Comparison of ENCODE assay signal across 18 cellular contexts in genomic region chr17:51005768-51006167, GRCh38.
DNase-seq lines count a peak whose midpoint lies in the region; ATAC-seq and TF ChIP-seq lines count a peak whose summit lies in the region.
"Had no signal": no experiment of that assay in that cellular context is flagged by ENCODE, and none has a peak within 500 bp of the region (broad histone marks: within the 10 kb centered on the region; RNA-seq: fewer than 3 reads in every experiment).

No MANE protein-coding gene starts in this region.

- no peaks in the 10 kb centered on the region for H4K20me1 ChIP-seq in smooth muscle cell (ENCODE audit: low read depth)

- H3K27me3 Mint-ChIP-seq in CD4-positive, CD25-positive, alpha-beta regulatory T cell: no peaks in the 10 kb centered on the region
- no peaks in the 10 kb centered on the region for H3K27me3 Mint-ChIP-seq in T-helper 17 cell

- H3K36me3 Mint-ChIP-seq in CD4-positive, CD25-positive, alpha-beta regulatory T cell: peaks cover 24% of the 10 kb centered on the region
- H3K36me3 Mint-ChIP-seq in T-helper 17 cell (ENCODE audit: low read depth): peaks cover 8% of the 10 kb centered on the region

- H3K4me1 Mint-ChIP-seq in CD4-positive, CD25-positive, alpha-beta regulatory T cell: peaks cover 0 to 7% (median 6%) of the 10 kb centered on the region in 4 donors
- peaks cover 12% of the 10 kb centered on the region for H3K4me1 Mint-ChIP-seq in T-helper 17 cell
- H3K4me1 Mint-ChIP-seq: CD14-positive monocyte had no signal

- H3K9ac ChIP-seq in smooth muscle cell (ENCODE audit: low read depth): peak overlapping the region; percentile 15
- H3K9ac ChIP-seq: KMS-11 had no signal

- no peaks in the 10 kb centered on the region for H3K9me3 Mint-ChIP-seq in CD4-positive, CD25-positive, alpha-beta regulatory T cell
- H3K9me3 Mint-ChIP-seq: CD14-positive monocyte had no signal

- H3K4me3 ChIP-seq in CD4-positive, CD25-positive, alpha-beta regulatory T cell (ENCODE audit: low read depth, low read length): no peak overlapping the region
- no peak overlapping the region for H3K4me3 ChIP-seq in smooth muscle cell
- H3K4me3 ChIP-seq: GM12878, MG63 had no signal

- no peak overlapping the region for H2AFZ ChIP-seq in smooth muscle cell (ENCODE audit: low read depth)

- H3K36me3 ChIP-seq in CD4-positive, CD25-positive, alpha-beta regulatory T cell (ENCODE audit: control insufficient read depth, insufficient read depth, low read length): peaks cover 50% of the 10 kb centered on the region
- H3K36me3 ChIP-seq in smooth muscle cell (ENCODE audit: low read depth): no peaks in the 10 kb centered on the region

- 96% methylated on average over 2 of the region's 2 CpGs for WGBS in smooth muscle cell (ENCODE audit: low lambda C conversion rate)

- no peak for DNase-seq in CD4-positive, CD25-positive, alpha-beta regulatory T cell
- DNase-seq in T-helper 17 cell (no peak), left lobe of liver (ENCODE audit: low spot score) (no peak), smooth muscle cell (lab: John Stamatoyannopoulos, UW; ENCODE audit: unreplicated experiment) (no peak), NCI-H2227 (lab: John Stamatoyannopoulos, UW; ENCODE audit: unreplicated experiment) (no peak), SW 1271 (lab: John Stamatoyannopoulos, UW) (no peak)
- DNase-seq: DMS79, MG63, NCI-H1105, NCI-H187, NCI-H446 treated with DMSO at 0.1 percent for 48 hours, NCI-H748 treated with DMSO at 0.1 percent for 48 hours, PC-3 had no signal

- no peaks in the 10 kb centered on the region for H3K27me3 ChIP-seq in CD4-positive, CD25-positive, alpha-beta regulatory T cell (ENCODE audit: control insufficient read depth, insufficient read depth, low read length)
- H3K27me3 ChIP-seq in smooth muscle cell (ENCODE audit: low read depth): no peaks in the 10 kb centered on the region
- H3K27me3 ChIP-seq: MG63 had no signal

- no peak for TF ChIP-seq CTCF in smooth muscle cell (IDR thresholded peaks at IDR 0.05; ENCODE audit: borderline replicate concordance, insufficient read depth, poor library complexity, severe bottlenecking)

- peak overlapping the region; percentile 1 to 98 (median 68) for H3K27ac Mint-ChIP-seq in CD4-positive, CD25-positive, alpha-beta regulatory T cell
- peak overlapping the region; percentile 86 for H3K27ac Mint-ChIP-seq in T-helper 17 cell

- peaks cover 7% of the 10 kb centered on the region for H3F3A ChIP-seq in smooth muscle cell (ENCODE audit: low read depth)

- no peaks in the 10 kb centered on the region for H3K4me1 ChIP-seq in CD4-positive, CD25-positive, alpha-beta regulatory T cell (ENCODE audit: control insufficient read depth, insufficient read depth, low read length, poor library complexity, severe bottlenecking)
- peaks cover 13% of the 10 kb centered on the region for H3K4me1 ChIP-seq in smooth muscle cell (ENCODE audit: low read depth)

- no peaks in the 10 kb centered on the region for H3K79me2 ChIP-seq in smooth muscle cell (ENCODE audit: low read depth)

- no peak for ATAC-seq in CD4-positive, CD25-positive, alpha-beta regulatory T cell (ENCODE audit: low read depth in 2 of 2)
- ATAC-seq in T-helper 17 cell: no peak
- peak; percentile 32 for ATAC-seq in left lobe of liver
- ATAC-seq in GM21360 (IDR thresholded peaks at IDR 0.05; ENCODE audit: unreplicated experiment): no peak
- ATAC-seq in GM21447 (IDR thresholded peaks at IDR 0.05; ENCODE audit: unreplicated experiment): no peak
- ATAC-seq: GM12878, PC-3 had no signal

- H3K27ac ChIP-seq in CD4-positive, CD25-positive, alpha-beta regulatory T cell (ENCODE audit: insufficient read depth, low read length, poor library complexity, severe bottlenecking): no peak overlapping the region
- H3K27ac ChIP-seq in smooth muscle cell (ENCODE audit: low read depth): peak overlapping the region; percentile 86
- H3K27ac ChIP-seq: KMS-11 had no signal

- peak overlapping the region in 1 of 4 donors; percentile 17 for H3K4me3 Mint-ChIP-seq in CD4-positive, CD25-positive, alpha-beta regulatory T cell
- no peak overlapping the region for H3K4me3 Mint-ChIP-seq in T-helper 17 cell
- H3K4me3 Mint-ChIP-seq: CD14-positive monocyte had no signal

- H3K9me3 ChIP-seq in CD4-positive, CD25-positive, alpha-beta regulatory T cell (ENCODE audit: control insufficient read depth in 2 of 2, low read length in 2 of 2): no peaks in the 10 kb centered on the region
- H3K9me3 ChIP-seq in T-helper 17 cell (ENCODE audit: control insufficient read depth, low read length, poor library complexity, severe bottlenecking) (no peaks in the 10 kb centered on the region), smooth muscle cell (replicated peaks; ENCODE audit: low read depth) (no peaks in the 10 kb centered on the region)
- H3K9me3 ChIP-seq: MG63 had no signal

- H3K4me2 ChIP-seq in smooth muscle cell: peak overlapping the region; percentile 38
- H3K4me2 ChIP-seq: KMS-11 had no signal
